In genomic region chr7:158858592-158859503, GRCh38 we compare ENCODE assay signal across 11 cellular contexts. TPM values are rescaled to one million over a fixed set of nuclear protein-coding genes. Genes with fewer than 3 reads are reported as not detected.
DNase-seq lines count a peak whose midpoint lies in the region; ATAC-seq, FAIRE-seq and TF ChIP-seq lines count a peak whose summit lies in the region.
"Had no signal": no experiment of that assay in that cellular context is flagged by ENCODE, and none has a peak within 500 bp of the region (broad histone marks: within the 10 kb centered on the region; RNA-seq: fewer than 3 reads in every experiment).

No MANE protein-coding gene starts in this region.

- no peaks in the 10 kb centered on the region for H3K9me3 ChIP-seq in CD8-positive, alpha-beta memory T cell (ENCODE audit: low read length)
- no peaks in the 10 kb centered on the region for H3K9me3 ChIP-seq in suprapubic skin
- H3K9me3 ChIP-seq: thoracic aorta had no signal

- no peak for TF ChIP-seq CTCF in bronchial epithelial cell (IDR thresholded peaks at IDR 0.05; ENCODE audit: insufficient read depth, low read length, severe bottlenecking)
- no peak for TF ChIP-seq CTCF in suprapubic skin (IDR thresholded peaks at IDR 0.05)

- H3K36me3 ChIP-seq in CD8-positive, alpha-beta memory T cell (ENCODE audit: insufficient read depth, low read length): no peaks in the 10 kb centered on the region
- H3K36me3 ChIP-seq in bronchial epithelial cell (ENCODE audit: control insufficient read depth, insufficient read depth, low read length): no peaks in the 10 kb centered on the region
- no peaks in the 10 kb centered on the region for H3K36me3 ChIP-seq in suprapubic skin
- H3K36me3 ChIP-seq: thoracic aorta had no signal

- no peaks in the 10 kb centered on the region for H3K27me3 Mint-ChIP-seq in CD8-positive, alpha-beta memory T cell
- no peaks in the 10 kb centered on the region for H3K27me3 Mint-ChIP-seq in natural killer cell treated with Interleukin-12 subunit alpha and Interleukin-12 subunit beta and Interleukin-15 and Interleukin-18, amount 100 ng/mL, for 72 hours

- H3K27me3 ChIP-seq in CD8-positive, alpha-beta memory T cell (ENCODE audit: insufficient read depth, low read length, poor library complexity, severe bottlenecking): no peaks in the 10 kb centered on the region
- no peaks in the 10 kb centered on the region for H3K27me3 ChIP-seq in bronchial epithelial cell (ENCODE audit: control insufficient read depth, insufficient read depth, low read length)
- no peaks in the 10 kb centered on the region for H3K27me3 ChIP-seq in suprapubic skin

- DNase-seq in CD8-positive, alpha-beta memory T cell: no peak
- peak; percentile 60 for DNase-seq in Jurkat, Clone E6-1 (ENCODE audit: low read depth, low spot score)
- peak; percentile 17 for DNase-seq in bronchial epithelial cell (ENCODE audit: low read depth)
- DNase-seq in natural killer cell treated with Interleukin-12 subunit alpha and Interleukin-12 subunit beta and Interleukin-15 and Interleukin-18, amount 100 ng/mL, for 72 hours (ENCODE audit: low spot score): no peak
- DNase-seq in suprapubic skin (ENCODE audit: low spot score in 2 of 2): no peak
- DNase-seq in NCI-H2081 (lab: John Stamatoyannopoulos, UW): no peak
- DNase-seq in SIG-M5 (lab: John Stamatoyannopoulos, UW): no peak
- DNase-seq: NCI-H2029 treated with DMSO at 0.1 percent for 48 hours had no signal

- 59% methylated on average over 5 of the region's 5 CpGs for WGBS in suprapubic skin

- no peaks in the 10 kb centered on the region for H3K9me3 Mint-ChIP-seq in CD8-positive, alpha-beta memory T cell
- H3K9me3 Mint-ChIP-seq in natural killer cell treated with Interleukin-12 subunit alpha and Interleukin-12 subunit beta and Interleukin-15 and Interleukin-18, amount 100 ng/mL, for 72 hours: no peaks in the 10 kb centered on the region

- ATAC-seq in natural killer cell treated with Interleukin-12 subunit alpha and Interleukin-12 subunit beta and Interleukin-15 and Interleukin-18, amount 100 ng/mL, for 72 hours: no peak
- no peak for ATAC-seq in GM19397 (IDR thresholded peaks at IDR 0.05; ENCODE audit: unreplicated experiment)

- H3K27ac ChIP-seq in CD8-positive, alpha-beta memory T cell (ENCODE audit: low read depth, low read length): peak overlapping the region; percentile 87
- no peak overlapping the region for H3K27ac ChIP-seq in suprapubic skin
- H3K27ac ChIP-seq: thoracic aorta had no signal

- peak overlapping the region in 6 of 8 donors; percentile 5 to 86 (median 58) for H3K27ac Mint-ChIP-seq in CD8-positive, alpha-beta memory T cell
- H3K27ac Mint-ChIP-seq in natural killer cell treated with Interleukin-12 subunit alpha and Interleukin-12 subunit beta and Interleukin-15 and Interleukin-18, amount 100 ng/mL, for 72 hours: peak overlapping the region in 1 of 2 donors; percentile 73

- peaks cover 10% of the 10 kb centered on the region for H3K4me1 ChIP-seq in CD8-positive, alpha-beta memory T cell (ENCODE audit: insufficient read depth, low read length)
- H3K4me1 ChIP-seq in suprapubic skin: peaks cover 23% of the 10 kb centered on the region

- TF ChIP-seq EP300 in suprapubic skin (IDR thresholded peaks at IDR 0.05): no peak

- POLR2A ChIA-PET in CD8-positive, alpha-beta memory T cell (lab: Charles Lee): no interaction called here

- peaks cover 0 to 6% (median 0%) of the 10 kb centered on the region in 3 donors for H3K36me3 Mint-ChIP-seq in CD8-positive, alpha-beta memory T cell
- no peaks in the 10 kb centered on the region for H3K36me3 Mint-ChIP-seq in natural killer cell treated with Interleukin-12 subunit alpha and Interleukin-12 subunit beta and Interleukin-15 and Interleukin-18, amount 100 ng/mL, for 72 hours

- CTCF ChIA-PET in CD8-positive, alpha-beta memory T cell (lab: Charles Lee): interaction anchor here (1.3 kb wide), 1 partner anchor 29 kb away, joined by 4 read pairs; the partner anchor contains the start of gene ESYT2

- no peak overlapping the region for H3K4me3 ChIP-seq in CD8-positive, alpha-beta memory T cell (ENCODE audit: low read length)
- H3K4me3 ChIP-seq in Jurkat, Clone E6-1 (ENCODE audit: low read length): 0 out of 2 replicates have a peak overlapping the region, but pooled peaks have one; percentile 15
- H3K4me3 ChIP-seq in bronchial epithelial cell (ENCODE audit: low read depth, low read length) (no peak overlapping the region), suprapubic skin (no peak overlapping the region)
- H3K4me3 ChIP-seq: skin epidermis, thoracic aorta had no signal

- peak overlapping the region in 4 of 7 donors; percentile 41 to 84 (median 68) for H3K4me3 Mint-ChIP-seq in CD8-positive, alpha-beta memory T cell
- peak overlapping the region; percentile 69 for H3K4me3 Mint-ChIP-seq in natural killer cell treated with Interleukin-12 subunit alpha and Interleukin-12 subunit beta and Interleukin-15 and Interleukin-18, amount 100 ng/mL, for 72 hours

- no peak for TF ChIP-seq POLR2A in suprapubic skin (IDR thresholded peaks at IDR 0.05)

- no peak for FAIRE-seq in bronchial epithelial cell (lab: Jason Lieb, UNC)

- H3K4me1 Mint-ChIP-seq in CD8-positive, alpha-beta memory T cell: peaks cover 27 to 45% (median 40%) of the 10 kb centered on the region in 3 donors
- peaks cover 19 to 21% of the 10 kb centered on the region in 2 donors for H3K4me1 Mint-ChIP-seq in natural killer cell treated with Interleukin-12 subunit alpha and Interleukin-12 subunit beta and Interleukin-15 and Interleukin-18, amount 100 ng/mL, for 72 hours (ENCODE audit: low read depth in 2 of 2)

RNA-seq across cellular contexts. Expression of gene DYNC2I1, which starts 2.5 kb away (rescaled TPM):
- 10 to 100 TPM in 1 of 2 experiments, 1 to 10 TPM in 1; 9.8 to 10.6 TPM for total RNA-seq in CD8-positive, alpha-beta memory T cell
- polyA plus RNA-seq in CD8-positive, alpha-beta memory T cell: 22.7 TPM
- 17.3 TPM for polyA plus RNA-seq in Jurkat, Clone E6-1 (2012; ENCODE audit: insufficient read depth, insufficient read length)
- total RNA-seq in bronchial epithelial cell (5.8 and 7.4 TPM in 2 replicates), suprapubic skin (10 to 100 TPM in 2 of 4 donors, 1 to 10 TPM in 2; 7.2 to 33.5 (median 9.3) TPM)
- 10 to 100 TPM; 11.8 to 13.2 TPM for total RNA-seq in natural killer cell treated with Interleukin-12 subunit alpha and Interleukin-12 subunit beta and Interleukin-15 and Interleukin-18, amount 100 ng/mL, for 72 hours

RNA-seq across cellular contexts. Expression of gene ESYT2, which starts 29.5 kb away (rescaled TPM):
- total RNA-seq in CD8-positive, alpha-beta memory T cell: 10 to 100 TPM; 55.6 to 56.1 TPM
- 99.4 TPM for polyA plus RNA-seq in CD8-positive, alpha-beta memory T cell
- 131 TPM for polyA plus RNA-seq in Jurkat, Clone E6-1 (2012; ENCODE audit: insufficient read depth, insufficient read length)
- total RNA-seq in bronchial epithelial cell: 71.8 and 75.0 TPM in 2 replicates
- 10 to 100 TPM; 24.4 to 31.8 TPM for total RNA-seq in natural killer cell treated with Interleukin-12 subunit alpha and Interleukin-12 subunit beta and Interleukin-15 and Interleukin-18, amount 100 ng/mL, for 72 hours
- total RNA-seq in suprapubic skin: 10 to 100 TPM; 68.3 to 95.8 (median 82.6) TPM

Comparison
In these comparisons a context has a peak if more than half of its experiments do, and no peak if none do; other contexts are left out.
1. DNase-seq: peak in Jurkat, Clone E6-1 (single experiment) and bronchial epithelial cell (single experiment); none in CD8-positive, alpha-beta memory T cell (0 of 5), natural killer cell treated with Interleukin-12 subunit alpha and Interleukin-12 subunit beta and Interleukin-15 and Interleukin-18, amount 100 ng/mL, for 72 hours (single experiment), suprapubic skin (0 of 2), NCI-H2081 (0 of 2) and SIG-M5 (single experiment).